26 cellular contexts compared by ENCODE assay signal in genomic region chr10:6333086-6333485, GRCh38.
"Had no signal": no experiment of that assay in that cellular context is flagged by ENCODE, and none has a peak within 500 bp of the region (broad histone marks: within the 10 kb centered on the region; RNA-seq: fewer than 3 reads in every experiment).

No MANE protein-coding gene starts in this region.

- H3K27ac Mint-ChIP-seq: naive thymus-derived CD4-positive, alpha-beta T cell; progenitor cell of endocrine pancreas; stimulated activated naive B cell treated with anti-CD40 and anti-IgM and Interleukin-4, amounts not matched to agents 10 μg/mL and 1 μg/mL and 100 μg/mL, for 72 hours had no signal

- DNase-seq: hippocampal formation; kidney; left colon; left lung; lower lobe of right lung; mammary epithelial cell; mesenchymal stem cell; naive thymus-derived CD4-positive, alpha-beta T cell; nucleus accumbens; ovary; right lobe of liver; stimulated activated CD4-positive, alpha-beta T cell treated with anti-CD3 and anti-CD28 coated beads, Interleukin-12 subunit alpha, Interleukin-12 subunit beta, amount 100 ng/mL, for 4 hours; stimulated activated CD4-positive, alpha-beta T cell treated with anti-CD3 and anti-CD28 coated beads, Interleukin-15, amount 100 ng/mL, for 24 hours; stimulated activated CD4-positive, alpha-beta T cell treated with anti-CD3 and anti-CD28 coated beads, Interleukin-2, amount 100 ng/mL, for 24 hours; stimulated activated CD4-positive, alpha-beta T cell treated with anti-CD3 and anti-CD28 coated beads, Interleukin-4, amount 100 ng/mL, for 1 hour; stimulated activated naive B cell treated with anti-CD40 and anti-IgM and Interleukin-4, amounts not matched to agents 10 μg/mL and 1 μg/mL and 100 μg/mL, for 72 hours; stimulated activated naive CD8-positive, alpha-beta T cell treated with anti-CD3 and anti-CD28 coated beads, Interleukin-15, Interleukin-2, amounts not matched to agents 100 U/mL and 50 U/mL, for 24 hours; stomach; testis; thyroid gland; transverse colon; upper lobe of right lung had no signal

- H3K9me3 ChIP-seq: left lung, lower lobe of right lung, ovary, right atrium auricular region, right lobe of liver, stomach, testis, thyroid gland, transverse colon, upper lobe of right lung had no signal

- H3K4me1 ChIP-seq: lower lobe of right lung, right atrium auricular region, right lobe of liver, stomach, testis, thyroid gland, transverse colon, upper lobe of right lung had no signal

- H3K27me3 Mint-ChIP-seq: naive thymus-derived CD4-positive, alpha-beta T cell; natural killer cell treated with Interleukin-12 subunit alpha and Interleukin-12 subunit beta and Interleukin-15 and Interleukin-18, amount 100 ng/mL, for 72 hours; progenitor cell of endocrine pancreas; stimulated activated naive B cell treated with anti-CD40 and anti-IgM and Interleukin-4, amounts not matched to agents 10 μg/mL and 1 μg/mL and 100 μg/mL, for 72 hours had no signal

- H3K27me3 ChIP-seq: left lung, ovary, right atrium auricular region, right lobe of liver, stomach, testis, thyroid gland, transverse colon, upper lobe of right lung had no signal

- H3K27ac ChIP-seq: lower lobe of right lung, ovary, right atrium auricular region, right lobe of liver, skin epidermis, stomach, testis, thyroid gland, transverse colon, upper lobe of right lung had no signal

- H3K36me3 ChIP-seq: left lung, lower lobe of right lung, ovary, right atrium auricular region, right lobe of liver, stomach, thyroid gland, transverse colon, upper lobe of right lung had no signal

- H3K4me3 ChIP-seq: left lung, lower lobe of right lung, ovary, right atrium auricular region, right lobe of liver, skin epidermis, stomach, testis, thyroid gland, transverse colon, upper lobe of right lung had no signal

- H3K4me3 Mint-ChIP-seq: naive thymus-derived CD4-positive, alpha-beta T cell; natural killer cell treated with Interleukin-12 subunit alpha and Interleukin-12 subunit beta and Interleukin-15 and Interleukin-18, amount 100 ng/mL, for 72 hours; stimulated activated naive B cell treated with anti-CD40 and anti-IgM and Interleukin-4, amounts not matched to agents 10 μg/mL and 1 μg/mL and 100 μg/mL, for 72 hours had no signal
